In genomic region chr20:35277531-35278395, GRCh38 we compare ENCODE assay signal across 1 cellular context.
TF ChIP-seq lines count a peak whose summit lies in the region.

TSS of gene MMP24OS (minus strand) at chr20:35278122. CDS start at chr20:35277929, 193 bp downstream.

TF ChIP-seq in K562, 482 proteins besides CTCF, POLR2A, EP300 and RAD21 (continued from another document and continues in another):
- TF ChIP-seq ZNF639 (CRISPR knock-in tag; conservative IDR thresholded peaks at IDR 0.05 in 1 of 2, IDR thresholded peaks at IDR 0.05 in 1 of 2) (0 out of 4 replicates have a peak, but pooled peaks of 1 of the 2 experiments have one; percentile 37), CHCHD3 (CRISPR knock-in tag; IDR thresholded peaks at IDR 0.05) (no peak), IRF2 (CRISPR knock-in tag; IDR thresholded peaks at IDR 0.05) (no peak), CAMTA2 (CRISPR knock-in tag; conservative IDR thresholded peaks at IDR 0.05) (no peak), TCF15 (CRISPR knock-in tag; IDR thresholded peaks at IDR 0.05) (no peak), RBM15 (IDR thresholded peaks at IDR 0.05; ENCODE audit: insufficient read depth, low read length) (no peak), CTCFL (IDR thresholded peaks at IDR 0.05; ENCODE audit: borderline replicate concordance, insufficient read depth, low read depth, low read length, poor library complexity, severe bottlenecking) (peak; percentile 59), MBD2 (IDR thresholded peaks at IDR 0.05; ENCODE audit: borderline replicate concordance, low read depth) (peak; percentile 48; the same call in 1 of the 2 replicates), GABPB1 (CRISPR knock-in tag; IDR thresholded peaks at IDR 0.05) (no peak; the same call in 1 of the 2 replicates), IRF1 (CRISPR knock-in tag; IDR thresholded peaks at IDR 0.05; ENCODE audit: borderline replicate concordance) (no peak), NCOA4 (IDR thresholded peaks at IDR 0.05; ENCODE audit: partially characterized antibody) (no peak), DPF2 (IDR thresholded peaks at IDR 0.05) (no peak), FOXJ2 (tag; IDR thresholded peaks at IDR 0.05) (no peak), ZNF197 (CRISPR knock-in tag; IDR thresholded peaks at IDR 0.05; ENCODE audit: low read depth) (no peak), ESRRA (IDR thresholded peaks at IDR 0.05; ENCODE audit: borderline replicate concordance, low read depth) (no peak), SRSF7 (optimal IDR thresholded peaks at IDR 0.05; ENCODE audit: low read depth, low read length) (no peak), HDAC6 (IDR thresholded peaks at IDR 0.05; ENCODE audit: low read depth, low read length) (no peak), ZNF77 (CRISPR knock-in tag; IDR thresholded peaks at IDR 0.05) (no peak), USF2 (CRISPR knock-in tag; IDR thresholded peaks at IDR 0.05) (no peak), ZNF184 (CRISPR knock-in tag; IDR thresholded peaks at IDR 0.05) (no peak), CLOCK (CRISPR knock-in tag; IDR thresholded peaks at IDR 0.05; ENCODE audit: borderline replicate concordance) (no peak), JUN (IDR thresholded peaks at IDR 0.05; ENCODE audit: borderline replicate concordance, low read depth, low read length) (no peak), JUN (CRISPR knock-in tag; IDR thresholded peaks at IDR 0.05; ENCODE audit: borderline replicate concordance) (no peak), ADNP (tag; IDR thresholded peaks at IDR 0.05) (no peak), HNRNPLL (IDR thresholded peaks at IDR 0.05; ENCODE audit: low read depth, low read length, poor library complexity, severe bottlenecking) (no peak), TAF9B (IDR thresholded peaks at IDR 0.05; ENCODE audit: partially characterized antibody) (no peak), ZNF778 (CRISPR knock-in tag; IDR thresholded peaks at IDR 0.05) (no peak), BCL6 (CRISPR knock-in tag; IDR thresholded peaks at IDR 0.05) (no peak), CHD7 (IDR thresholded peaks at IDR 0.05; ENCODE audit: low read depth, low read length) (no peak), ZNF263 (CRISPR knock-in tag; IDR thresholded peaks at IDR 0.05; ENCODE audit: borderline replicate concordance) (0 out of 2 replicates have a peak, but pooled peaks have one; percentile 32), CBX5 (IDR thresholded peaks at IDR 0.05; ENCODE audit: borderline replicate concordance, low read depth) (no peak), RBM25 (IDR thresholded peaks at IDR 0.05; ENCODE audit: low read depth, low read length, severe bottlenecking) (no peak), FUS (optimal IDR thresholded peaks at IDR 0.05; ENCODE audit: low read depth, low read length) (peak; percentile 33), FOXA1 (IDR thresholded peaks at IDR 0.05; ENCODE audit: borderline replicate concordance) (no peak), KLF16 (IDR thresholded peaks at IDR 0.05) (no peak), ZNF511 (CRISPR knock-in tag; IDR thresholded peaks at IDR 0.05) (no peak), ZKSCAN3 (CRISPR knock-in tag; IDR thresholded peaks at IDR 0.05) (no peak), ZNF76 (CRISPR knock-in tag; IDR thresholded peaks at IDR 0.05; ENCODE audit: borderline replicate concordance) (no peak), DACH1 (IDR thresholded peaks at IDR 0.05; ENCODE audit: partially characterized antibody) (no peak), PHF20 (IDR thresholded peaks at IDR 0.05; ENCODE audit: partially characterized antibody) (no peak), ZBTB17 (CRISPR knock-in tag; IDR thresholded peaks at IDR 0.05) (0 out of 2 replicates have a peak, but pooled peaks have one; percentile 71), ATF7 (IDR thresholded peaks at IDR 0.05) (peak; percentile 32; the same call in 1 of the 2 replicates), TCF3 (CRISPR knock-in tag; IDR thresholded peaks at IDR 0.05) (no peak), NBN (IDR thresholded peaks at IDR 0.05; ENCODE audit: low read depth) (no peak), YY1 (IDR thresholded peaks at IDR 0.05; ENCODE audit: borderline replicate concordance in 1 of 3, control insufficient read depth in 1 of 3, extremely low read depth in 1 of 3, insufficient read depth in 3 of 3, insufficient read length in 1 of 3, insufficient replicate concordance in 2 of 3, low read depth in 1 of 3, low read length in 2 of 3) (peak in 1 of 3 experiments; percentile 25), MTA2 (IDR thresholded peaks at IDR 0.05; ENCODE audit: low read depth) (no peak), ZBED1 (IDR thresholded peaks at IDR 0.05) (no peak), STAG1 (CRISPR knock-in tag; IDR thresholded peaks at IDR 0.05; ENCODE audit: borderline replicate concordance) (no peak), MAFG (tag; conservative IDR thresholded peaks at IDR 0.05) (no peak)
